In genomic region chr1:12554521-12555305, GRCh38 we compare ENCODE assay signal across 25 cellular contexts.
A peak's percentile ranks its signal among the peaks of the same experiment; 100 is the strongest.
DNase-seq lines count a peak whose midpoint lies in the region; ATAC-seq, FAIRE-seq and TF ChIP-seq lines count a peak whose summit lies in the region.
"Had no signal": no experiment of that assay in that cellular context is flagged by ENCODE, and none has a peak within 500 bp of the region (broad histone marks: within the 10 kb centered on the region; RNA-seq: fewer than 3 reads in every experiment).

No MANE protein-coding gene starts in this region.

- H2AK9ac ChIP-seq in IMR-90 (replicated peaks; ENCODE audit: low read depth, low read length, poor library complexity): no peak overlapping the region

- H2AK5ac ChIP-seq in IMR-90 (ENCODE audit: low read depth, low read length) (peak overlapping the region; percentile 78), H1 (ENCODE audit: low read depth, low read length) (no peak overlapping the region; the same call in 1 of the 2 replicates)

- H3K4ac ChIP-seq in IMR-90 (ENCODE audit: low read depth, low read length) (peak overlapping the region; percentile 26), H1 (replicated peaks; ENCODE audit: insufficient read length, low read depth, low read length) (no peak overlapping the region)

- BruUV-seq in IMR-90 (replicated peaks; lab: Mats Ljungman, UMichigan): no TSS peak

- H3K36me3 Mint-ChIP-seq in nephron (ENCODE audit: low read depth): peaks cover 6% of the 10 kb centered on the region
- H3K36me3 Mint-ChIP-seq: CD4-positive, CD25-positive, alpha-beta regulatory T cell had no signal

- intact Hi-C loops in IMR-90 (cut with micrococcal nuclease): loop anchor here (5.0 kb wide), 1 partner anchor 63 kb away; the partner anchor contains the start of gene DHRS3
- intact Hi-C loops in testis (cut with DNase I; ENCODE audit: low total_unique reads): no loop called here

- no peak overlapping the region for H4K8ac ChIP-seq in IMR-90 (ENCODE audit: low read depth in 2 of 2, low read length in 2 of 2)
- H4K8ac ChIP-seq in H1 (ENCODE audit: extremely low read depth, insufficient read depth, low read length): no peak overlapping the region; the same call in 1 of the 2 replicates

- TF ChIP-seq RAD21 in IMR-90 (IDR thresholded peaks at IDR 0.05; ENCODE audit: low read length): no peak
- TF ChIP-seq RAD21 in H1 (IDR thresholded peaks at IDR 0.05 in 1 of 2, conservative IDR thresholded peaks at IDR 0.05 in 1 of 2; ENCODE audit: low read depth in 2 of 2, low read length in 2 of 2): no peak

- H3K36me3 ChIP-seq in IMR-90 (ENCODE audit: control insufficient read depth, insufficient read depth, low read length) (no peaks in the 10 kb centered on the region), H1 (ENCODE audit: control insufficient read depth in 2 of 4, insufficient read depth in 4 of 4, low read length in 3 of 4) (no peaks in the 10 kb centered on the region), testis (ENCODE audit: low read depth, missing control alignments) (no peaks in the 10 kb centered on the region)
- H3K36me3 ChIP-seq: right lobe of liver, WERI-Rb-1 had no signal

- H4K20me1 ChIP-seq in IMR-90 (ENCODE audit: insufficient read depth, low read length) (no peaks in the 10 kb centered on the region), H1 (replicated peaks in 1 of 2; ENCODE audit: control insufficient read depth in 1 of 2, insufficient read depth in 2 of 2, low read length in 2 of 2) (no peaks in the 10 kb centered on the region)

- H3K27ac ChIP-seq in IMR-90 (ENCODE audit: insufficient read depth, low read length) (no peak overlapping the region), H1 (ENCODE audit: low read depth, low read length) (no peak overlapping the region), testis (peak overlapping the region; percentile 79 to 87), RWPE1 (no peak overlapping the region)
- H3K27ac ChIP-seq: body of pancreas, right lobe of liver, WERI-Rb-1 had no signal

- CTCF ChIA-PET in IMR-90 (lab: Yijun Ruan, JAX) (no interaction called here), H1 (lab: Charles Lee; ENCODE audit: partially characterized antibody) (interaction anchor here (0.5 to 1.5 kb wide), 2 partner anchors 63 to 65 kb away, joined by 3 read pairs; partner anchors contain the start of gene DHRS3), RWPE1 (lab: Yijun Ruan, JAX) (no interaction called here)

- peak overlapping the region; percentile 70 to 98 (median 91) for H3K27ac Mint-ChIP-seq in nephron
- H3K27ac Mint-ChIP-seq: activated CD4-positive, alpha-beta T cell treated with anti-CD3 and anti-CD28 coated beads, Interleukin-2, amount 10 ng/mL, durations not matched to agents 7 days and 5 days; activated naive CD8-positive, alpha-beta T cell treated with anti-CD3 and anti-CD28 coated beads, Interleukin-2, amount 50 U/mL, for 24 hours; CD4-positive, CD25-positive, alpha-beta regulatory T cell had no signal

- H3K9me1 ChIP-seq in IMR-90 (ENCODE audit: insufficient read depth, low read length): no peaks in the 10 kb centered on the region; the same call in 1 of the 2 replicates

- peak overlapping the region; percentile 70 for H2BK120ac ChIP-seq in IMR-90 (ENCODE audit: low read depth, low read length)
- no peak overlapping the region for H2BK120ac ChIP-seq in H1 (replicated peaks; ENCODE audit: low read depth, low read length)

- no peaks in the 10 kb centered on the region for H3K27me3 ChIP-seq in IMR-90 (ENCODE audit: control insufficient read depth, insufficient read depth, low read length)
- no peaks in the 10 kb centered on the region for H3K27me3 ChIP-seq in H1 (replicated peaks in 1 of 4; ENCODE audit: control insufficient read depth in 3 of 4, extremely low read depth in 1 of 4, insufficient read depth in 3 of 4, low read length in 3 of 4)
- H3K27me3 ChIP-seq in testis: no peaks in the 10 kb centered on the region
- H3K27me3 ChIP-seq: body of pancreas, right lobe of liver had no signal

- no peak for TF ChIP-seq CTCF in IMR-90 (conservative IDR thresholded peaks at IDR 0.05; ENCODE audit: low read depth, low read length)
- TF ChIP-seq CTCF in H1 (IDR thresholded peaks at IDR 0.05; ENCODE audit: control extremely low read depth in 1 of 3, insufficient read depth in 1 of 3, low read depth in 1 of 3, low read length in 3 of 3): no peak
- no peak for TF ChIP-seq CTCF in nephron (IDR thresholded peaks at IDR 0.05; ENCODE audit: unreplicated experiment in 3 of 3)
- TF ChIP-seq CTCF in testis (IDR thresholded peaks at IDR 0.05): no peak
- TF ChIP-seq CTCF in RWPE1 (conservative IDR thresholded peaks at IDR 0.05; ENCODE audit: low read depth): no peak

- no peaks in the 10 kb centered on the region for H3K23me2 ChIP-seq in H1 (ENCODE audit: low read depth, low read length)

- no peak overlapping the region for H2BK5ac ChIP-seq in IMR-90 (ENCODE audit: low read depth, low read length, poor library complexity, severe bottlenecking)
- H2BK5ac ChIP-seq in H1 (ENCODE audit: low read depth, low read length): no peak overlapping the region

- POLR2A ChIA-PET in IMR-90 (lab: Charles Lee; ENCODE audit: unreplicated experiment) (no interaction called here), H1 (lab: Charles Lee; ENCODE audit: partially characterized antibody) (interaction anchor here (0.6 kb wide), 1 partner anchor 10 kb away, joined by 5 read pairs; no protein-coding TSS in a partner anchor), RWPE1 (lab: Yijun Ruan, JAX; ENCODE audit: low non-redundant PET) (no interaction called here)

- no peak overlapping the region for H3K4me3 Mint-ChIP-seq in nephron
- H3K4me3 Mint-ChIP-seq: activated CD4-positive, alpha-beta T cell treated with anti-CD3 and anti-CD28 coated beads, Interleukin-2, amount 10 ng/mL, durations not matched to agents 7 days and 5 days; activated naive CD8-positive, alpha-beta T cell treated with anti-CD3 and anti-CD28 coated beads, Interleukin-2, amount 50 U/mL, for 24 hours; activated T-helper 17 cell treated with anti-CD3 and anti-CD28 coated beads, Interleukin-2, amount 50 U/mL, for 72 hours; CD4-positive, CD25-positive, alpha-beta regulatory T cell; H9 had no signal

- H3K4me1 Mint-ChIP-seq in nephron: peaks cover 57% of the 10 kb centered on the region
- H3K4me1 Mint-ChIP-seq: activated CD4-positive, alpha-beta T cell treated with anti-CD3 and anti-CD28 coated beads, Interleukin-2, amount 10 ng/mL, durations not matched to agents 7 days and 5 days; activated T-helper 17 cell treated with anti-CD3 and anti-CD28 coated beads, Interleukin-2, amount 50 U/mL, for 72 hours; CD4-positive, CD25-positive, alpha-beta regulatory T cell had no signal

- 0 out of 2 replicates have a peak overlapping the region, but pooled peaks have one; percentile 50 for H2BK12ac ChIP-seq in H1 (ENCODE audit: low read depth, low read length)

- 95% methylated on average over 13 of the region's 18 CpGs; no CpG with 5 or more reads in 1 of the 2 experiments for WGBS in IMR-90 (ENCODE audit: extremely low coverage in 2 of 2, insufficient read length in 1 of 2), 2 experiments
- 91% methylated on average over 18 of the region's 18 CpGs; no CpG with 5 or more reads in 1 of the 2 experiments for WGBS in H1 (ENCODE audit: extremely low coverage in 1 of 2, insufficient coverage in 1 of 2, insufficient read length in 1 of 2, insufficient replicate concordance in 2 of 2, low coverage in 1 of 2, low lambda C conversion rate in 2 of 2, missing lambda C conversion rate in 1 of 2), 2 experiments
- WGBS in testis, 2 donors: 77 to 85% methylated on average over 14 to 18 of the region's 18 CpGs

- H3K9ac ChIP-seq in IMR-90 (ENCODE audit: low read depth, low read length): no peak overlapping the region
- H3K9ac ChIP-seq in H1 (replicated peaks in 1 of 4; ENCODE audit: extremely low read depth in 1 of 4, low read depth in 3 of 4, low read length in 3 of 4): no peak overlapping the region

- H3K4me3 ChIP-seq in IMR-90 (ENCODE audit: insufficient read depth, low read depth, low read length) (no peak overlapping the region), H1 (ENCODE audit: extremely low read depth in 1 of 4, insufficient read depth in 2 of 4, low read depth in 3 of 4, low read length in 4 of 4) (no peak overlapping the region), testis (no peak overlapping the region)
- H3K4me3 ChIP-seq: body of pancreas, right lobe of liver had no signal

- H3K14ac ChIP-seq in IMR-90 (replicated peaks; ENCODE audit: low read depth, low read length): no peak overlapping the region
- no peak overlapping the region for H3K14ac ChIP-seq in H1 (ENCODE audit: insufficient read length)

- H4K91ac ChIP-seq in IMR-90 (ENCODE audit: insufficient read depth, low read depth, low read length) (peak overlapping the region; percentile 49; the same call in 1 of the 2 replicates), H1 (replicated peaks; ENCODE audit: insufficient read length, low read length) (no peak overlapping the region)

- H3K23ac ChIP-seq in IMR-90 (ENCODE audit: low read depth, low read length) (no peak overlapping the region), H1 (ENCODE audit: insufficient read length) (no peak overlapping the region)

- DNase-seq in IMR-90 (no peak), H1 (ENCODE audit: low read depth in 1 of 2, low spot score in 2 of 2) (no peak), testis (peak; percentile 51), RWPE1 (ENCODE audit: low spot score) (no peak), NCI-H345 (lab: John Stamatoyannopoulos, UW) (no peak), dedifferentiated amniotic fluid mesenchymal stem cell (ENCODE audit: extremely low spot score) (no peak)
- DNase-seq: activated CD4-positive, alpha-beta T cell treated with anti-CD3 and anti-CD28 coated beads, Interleukin-2, amount 10 ng/mL, durations not matched to agents 7 days and 5 days; activated naive CD8-positive, alpha-beta T cell treated with anti-CD3 and anti-CD28 coated beads, Interleukin-2, amount 50 U/mL, for 24 hours; body of pancreas; CD4-positive, CD25-positive, alpha-beta regulatory T cell; cortex of kidney; DMS 273 treated with DMSO at 0.1 percent for 48 hours; glutamatergic neuron; H9; NCI-H1417 treated with DMSO at 0.1 percent for 48 hours; NCI-H524; occipital lobe; stimulated activated CD4-positive, alpha-beta T cell treated with anti-CD3 and anti-CD28 coated beads, Interleukin-15, amount 100 ng/mL, for 24 hours; WERI-Rb-1 had no signal

- TF ChIP-seq POLR2A in IMR-90 (IDR thresholded peaks at IDR 0.05; ENCODE audit: low read depth, low read length) (no peak), H1 (IDR thresholded peaks at IDR 0.05; ENCODE audit: control extremely low read depth in 1 of 2, low read depth in 2 of 2, low read length in 2 of 2) (no peak), testis (IDR thresholded peaks at IDR 0.05) (no peak)

- H3K4me1 ChIP-seq in IMR-90 (ENCODE audit: control insufficient read depth, insufficient read depth, low read length): peaks cover 21% of the 10 kb centered on the region
- peaks cover 0 to 5% (median 3%) of the 10 kb centered on the region in 4 experiments; a peak in 4 of 7 replicates for H3K4me1 ChIP-seq in H1 (replicated peaks in 1 of 4; ENCODE audit: control insufficient read depth in 3 of 4, insufficient read depth in 4 of 4, low read length in 3 of 4)
- H3K4me1 ChIP-seq in testis: peaks cover 25% of the 10 kb centered on the region
- H3K4me1 ChIP-seq: right lobe of liver had no signal

- no peaks in the 10 kb centered on the region for H3K79me2 ChIP-seq in H1 (ENCODE audit: control insufficient read depth in 1 of 2, insufficient read depth in 2 of 2, low read length in 2 of 2)

- peaks cover 17% of the 10 kb centered on the region for H3K27me3 Mint-ChIP-seq in nephron (ENCODE audit: low read depth)
- H3K27me3 Mint-ChIP-seq: activated naive CD8-positive, alpha-beta T cell treated with anti-CD3 and anti-CD28 coated beads, Interleukin-2, amount 50 U/mL, for 24 hours; activated T-helper 17 cell treated with anti-CD3 and anti-CD28 coated beads, Interleukin-2, amount 50 U/mL, for 72 hours; CD4-positive, CD25-positive, alpha-beta regulatory T cell had no signal

- TF ChIP-seq EP300 in H1 (IDR thresholded peaks at IDR 0.05; ENCODE audit: borderline replicate concordance in 1 of 2, low read depth in 2 of 2, low read length in 2 of 2): no peak

- H3K9me3 ChIP-seq in IMR-90 (ENCODE audit: control insufficient read depth, insufficient read depth, low read length) (peaks cover 2% of the 10 kb centered on the region; the same call in 1 of the 2 replicates), H1 (ENCODE audit: insufficient read depth in 2 of 2, low read depth in 1 of 2, low read length in 1 of 2) (peaks cover 3 to 10% of the 10 kb centered on the region in 2 experiments; a peak in 3 of 4 replicates), testis (no peaks in the 10 kb centered on the region)
- H3K9me3 ChIP-seq: body of pancreas, right lobe of liver had no signal

- dilution Hi-C loops in IMR-90 (cut with HindIII; ENCODE audit: low sequenced_read_pairs, unreplicated experiment): no loop called here

- H2BK20ac ChIP-seq in IMR-90 (ENCODE audit: low read depth, low read length) (peak overlapping the region; percentile 38; the same call in 1 of the 2 replicates), H1 (ENCODE audit: low read length) (no peak overlapping the region)

- in situ Hi-C loops in IMR-90 (cut with MboI; ENCODE audit: low sequenced_read_pairs): loop anchor here (10.0 kb wide), 1 partner anchor 60 kb away; the partner anchor contains the start of gene DHRS3

- no peak overlapping the region for H3K4me2 ChIP-seq in IMR-90 (ENCODE audit: low read depth, low read length)
- H3K4me2 ChIP-seq in H1 (ENCODE audit: insufficient read depth in 1 of 2, low read depth in 2 of 2, low read length in 2 of 2): no peak overlapping the region

- H3K56ac ChIP-seq in IMR-90 (ENCODE audit: extremely low read depth, insufficient read depth, low read length): no peak overlapping the region
- no peak overlapping the region for H3K56ac ChIP-seq in H1 (replicated peaks; ENCODE audit: insufficient read length, low read depth, low read length)

- H2BK15ac ChIP-seq in IMR-90 (ENCODE audit: low read depth, low read length): peak overlapping the region; percentile 73; the same call in 1 of the 3 replicates
- H2BK15ac ChIP-seq in H1 (ENCODE audit: low read length): no peak overlapping the region

- ATAC-seq in IMR-90 (ENCODE audit: low read depth) (no peak), HG03196 (IDR thresholded peaks at IDR 0.05; ENCODE audit: unreplicated experiment) (no peak)
- ATAC-seq: body of pancreas, right lobe of liver, SK-N-SH treated with all-trans-retinoic acid at 6 μM for 48 hours had no signal

- no peak for FAIRE-seq in H1 (lab: Jason Lieb, UNC)
- FAIRE-seq: GM18507 had no signal

- peaks cover 14% of the 10 kb centered on the region for H3K9me3 Mint-ChIP-seq in nephron
- H3K9me3 Mint-ChIP-seq: activated CD4-positive, alpha-beta T cell treated with anti-CD3 and anti-CD28 coated beads, Interleukin-2, amount 10 ng/mL, durations not matched to agents 7 days and 5 days; activated naive CD8-positive, alpha-beta T cell treated with anti-CD3 and anti-CD28 coated beads, Interleukin-2, amount 50 U/mL, for 24 hours; activated T-helper 17 cell treated with anti-CD3 and anti-CD28 coated beads, Interleukin-2, amount 50 U/mL, for 72 hours; CD4-positive, CD25-positive, alpha-beta regulatory T cell had no signal

- H2AFZ ChIP-seq in IMR-90 (replicated peaks; ENCODE audit: low read length, poor library complexity): no peak overlapping the region
- no peak overlapping the region for H2AFZ ChIP-seq in H1 (ENCODE audit: low read length)

- no peaks in the 10 kb centered on the region for H3K79me1 ChIP-seq in IMR-90 (ENCODE audit: low read depth in 1 of 2, low read length in 2 of 2)
- H3K79me1 ChIP-seq in H1 (ENCODE audit: low read depth, low read length): no peaks in the 10 kb centered on the region

- no peak overlapping the region; the same call in 1 of the 2 replicates for H4K5ac ChIP-seq in IMR-90 (ENCODE audit: low read depth, low read length)
- no peak overlapping the region for H4K5ac ChIP-seq in H1 (ENCODE audit: insufficient read length, low read depth, low read length)

- H3K18ac ChIP-seq in IMR-90 (ENCODE audit: low read depth, low read length) (peak overlapping the region; percentile 10; the same call in 1 of the 2 replicates), H1 (ENCODE audit: extremely low read depth, low read length) (no peak overlapping the region)

Comparison
In these comparisons a context has a peak if more than half of its experiments do, and no peak if none do; other contexts are left out.
1. H3K27ac ChIP-seq: peak in testis (2 of 2); none in IMR-90 (single experiment), H1 (single experiment) and RWPE1 (single experiment).